ENCODE assay signal across 8 cellular contexts in genomic region chr9:134612309-134612708, GRCh38.
"Had no signal": no experiment of that assay in that cellular context is flagged by ENCODE, and none has a peak within 500 bp of the region (broad histone marks: within the 10 kb centered on the region; RNA-seq: fewer than 3 reads in every experiment).

No MANE protein-coding gene starts in this region.

- H3K4me3 ChIP-seq: GM12878 had no signal

- DNase-seq: GDM1, GF-D8 had no signal

- ATAC-seq: GM12878 had no signal

- FAIRE-seq: G401.6, GM12878, GM12891, GM12892, GM18507, GM19239 had no signal
